Comparison of ENCODE assay signal across 10 cellular contexts in the genomic region with DNA sequence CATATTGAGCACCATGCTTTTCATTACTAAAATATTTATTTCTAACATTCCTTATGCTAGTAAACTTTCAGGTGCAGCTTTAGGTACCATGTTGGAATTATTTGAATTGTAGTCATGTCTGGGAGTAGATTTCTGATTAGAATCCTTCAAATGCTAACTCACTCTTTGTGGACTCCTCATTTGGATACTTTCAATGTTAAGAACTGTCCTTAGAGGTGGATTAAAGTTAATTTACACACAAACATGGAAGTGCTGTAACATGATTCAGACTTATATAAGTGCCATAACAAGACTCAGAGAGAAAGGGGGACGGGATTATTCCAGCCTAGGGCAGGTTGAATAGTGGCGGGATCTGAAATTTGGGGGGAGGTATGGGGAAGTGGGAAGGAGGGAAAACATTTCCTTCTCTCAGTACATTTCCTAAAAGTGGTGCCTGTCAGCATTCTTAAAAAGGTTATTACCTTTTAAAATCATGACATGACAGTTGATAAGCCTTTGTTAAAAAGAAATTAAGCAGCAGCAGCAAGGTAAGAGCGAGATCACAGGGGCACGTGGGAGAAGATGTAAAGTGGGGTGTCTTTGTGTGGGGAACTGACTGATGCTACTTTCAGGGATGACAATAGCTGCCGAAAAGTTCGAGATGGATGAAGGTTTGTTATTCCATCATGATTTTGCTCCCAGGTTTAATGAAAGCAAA. TPM values are rescaled to one million over a fixed set of nuclear protein-coding genes. Genes with fewer than 3 reads are reported as not detected.
DNase-seq lines count a peak whose midpoint lies in the region; ATAC-seq and TF ChIP-seq lines count a peak whose summit lies in the region.
"Had no signal": no experiment of that assay in that cellular context is flagged by ENCODE, and none has a peak within 500 bp of the region (broad histone marks: within the 10 kb centered on the region; RNA-seq: fewer than 3 reads in every experiment).

No MANE protein-coding gene starts in this region.

- H3K4me3 ChIP-seq in CD8-positive, alpha-beta memory T cell (ENCODE audit: low read length), result no peak overlapping the region
- peak overlapping the region in 2 of 3 donors; percentile 12 to 34 for H3K4me3 ChIP-seq in liver (ENCODE audit: low read depth in 1 of 3, low read length in 3 of 3)
- H3K4me3 ChIP-seq: lung had no signal

- peaks cover 0 to 5% (median 2%) of the 10 kb centered on the region in 3 donors for H3K36me3 Mint-ChIP-seq in CD8-positive, alpha-beta memory T cell
- H3K36me3 Mint-ChIP-seq in HFFc6 (ENCODE audit: low read depth), result no peaks in the 10 kb centered on the region
- H3K36me3 Mint-ChIP-seq in activated CD8-positive, alpha-beta T cell treated with anti-CD3 and anti-CD28 coated beads for 36 hours (ENCODE audit: low read depth), result no peaks in the 10 kb centered on the region

- no peak for TF ChIP-seq RAD21 in liver (IDR thresholded peaks at IDR 0.05)

- WGBS in liver, result 65% methylated on average over 6 of the region's 6 CpGs

- H3K27me3 ChIP-seq in CD8-positive, alpha-beta memory T cell (ENCODE audit: insufficient read depth, low read length, poor library complexity, severe bottlenecking), result no peaks in the 10 kb centered on the region
- H3K27me3 ChIP-seq in liver (ENCODE audit: control insufficient read depth in 4 of 4, insufficient read depth in 4 of 4, low read length in 3 of 4) (no peaks in the 10 kb centered on the region), foreskin keratinocyte (no peaks in the 10 kb centered on the region)

- H3K9ac ChIP-seq in liver (ENCODE audit: low read depth in 1 of 2, low read length in 2 of 2), result peak overlapping the region; percentile 36 to 42

- H3K4me1 Mint-ChIP-seq in CD8-positive, alpha-beta memory T cell, result peaks cover 20 to 27% (median 25%) of the 10 kb centered on the region in 3 donors
- H3K4me1 Mint-ChIP-seq in HFFc6 (ENCODE audit: low read depth), result peaks cover 70% of the 10 kb centered on the region
- H3K4me1 Mint-ChIP-seq in activated CD8-positive, alpha-beta T cell treated with anti-CD3 and anti-CD28 coated beads for 36 hours (ENCODE audit: low read depth), result peaks cover 37% of the 10 kb centered on the region

- no peak overlapping the region for H3K27ac ChIP-seq in CD8-positive, alpha-beta memory T cell (ENCODE audit: low read depth, low read length)
- H3K27ac ChIP-seq in liver (ENCODE audit: low read depth in 1 of 2, low read length in 2 of 2), result peak overlapping the region; percentile 89 to 96
- no peak overlapping the region for H3K27ac ChIP-seq in foreskin keratinocyte

- H3K4me1 ChIP-seq in CD8-positive, alpha-beta memory T cell (ENCODE audit: insufficient read depth, low read length), result no peaks in the 10 kb centered on the region
- H3K4me1 ChIP-seq in liver (ENCODE audit: control insufficient read depth in 4 of 4, insufficient read depth in 4 of 4, low read length in 3 of 4), result peaks cover 5 to 34% (median 23%) of the 10 kb centered on the region in 4 donors
- H3K4me1 ChIP-seq in foreskin keratinocyte, result peaks cover 13% of the 10 kb centered on the region

- no peak for ATAC-seq in activated CD8-positive, alpha-beta T cell treated with anti-CD3 and anti-CD28 coated beads for 36 hours
- ATAC-seq in HG02610 (IDR thresholded peaks at IDR 0.05; ENCODE audit: unreplicated experiment) (no peak), foreskin keratinocyte (no peak)

- peak overlapping the region in 1 of 7 donors; percentile 21 for H3K4me3 Mint-ChIP-seq in CD8-positive, alpha-beta memory T cell
- H3K4me3 Mint-ChIP-seq in HFFc6, result peak overlapping the region; percentile 9; the same call in 1 of the 2 replicates
- no peak overlapping the region for H3K4me3 Mint-ChIP-seq in activated CD8-positive, alpha-beta T cell treated with anti-CD3 and anti-CD28 coated beads for 36 hours

- H3K27me3 Mint-ChIP-seq in CD8-positive, alpha-beta memory T cell, result no peaks in the 10 kb centered on the region
- H3K27me3 Mint-ChIP-seq in HFFc6 (ENCODE audit: insufficient read depth), result peaks cover 1% of the 10 kb centered on the region
- no peaks in the 10 kb centered on the region for H3K27me3 Mint-ChIP-seq in activated CD8-positive, alpha-beta T cell treated with anti-CD3 and anti-CD28 coated beads for 36 hours

- intact Hi-C loops in activated CD8-positive, alpha-beta T cell treated with anti-CD3 and anti-CD28 coated beads for 36 hours (cut with micrococcal nuclease), result no loop called here

- no peaks in the 10 kb centered on the region for H3K36me3 ChIP-seq in CD8-positive, alpha-beta memory T cell (ENCODE audit: insufficient read depth, low read length)
- H3K36me3 ChIP-seq in liver (ENCODE audit: control insufficient read depth in 4 of 4, insufficient read depth in 3 of 4, low read depth in 1 of 4, low read length in 3 of 4), result no peaks in the 10 kb centered on the region

- peak overlapping the region in 7 of 8 donors; percentile 2 to 87 (median 72) for H3K27ac Mint-ChIP-seq in CD8-positive, alpha-beta memory T cell
- H3K27ac Mint-ChIP-seq in HFFc6, result peak overlapping the region; percentile 99
- H3K27ac Mint-ChIP-seq in activated CD8-positive, alpha-beta T cell treated with anti-CD3 and anti-CD28 coated beads for 36 hours, result peak overlapping the region; percentile 70

- no peaks in the 10 kb centered on the region for H3K9me3 ChIP-seq in CD8-positive, alpha-beta memory T cell (ENCODE audit: low read length)
- no peaks in the 10 kb centered on the region for H3K9me3 ChIP-seq in liver (ENCODE audit: control insufficient read depth in 4 of 4, low read length in 3 of 4)

- TF ChIP-seq CTCF in HFFc6 (IDR thresholded peaks at IDR 0.05) (no peak), liver (IDR thresholded peaks at IDR 0.05; ENCODE audit: low read depth, low read length, missing input control) (no peak), foreskin keratinocyte (conservative IDR thresholded peaks at IDR 0.05) (no peak)
- TF ChIP-seq CTCF in activated CD8-positive, alpha-beta T cell treated with anti-CD3 and anti-CD28 coated beads for 36 hours (IDR thresholded peaks at IDR 0.05), result no peak

- POLR2A ChIA-PET in CD8-positive, alpha-beta memory T cell (lab: Charles Lee), result no interaction called here
- POLR2A ChIA-PET in activated CD8-positive, alpha-beta T cell treated with anti-CD3 and anti-CD28 coated beads for 36 hours (lab: Charles Lee), result interaction anchor here (0.7 to 4.8 kb wide), 16 partner anchors 9 to 950 kb away, joined by 3 to 85 read pairs (median 8); partner anchors contain the start of gene HHAT

- no peak for DNase-seq in CD8-positive, alpha-beta memory T cell
- DNase-seq in HFFc6 (no peak), NCI-H2081 treated with DMSO at 0.1 percent for 48 hours (lab: John Stamatoyannopoulos, UW) (no peak), foreskin keratinocyte (no peak)
- DNase-seq in activated CD8-positive, alpha-beta T cell treated with anti-CD3 and anti-CD28 coated beads for 36 hours, result no peak
- DNase-seq: activated effector memory CD4-positive, alpha-beta T cell treated with anti-CD3 and anti-CD28 coated beads, Interleukin-2, amount 50 U/mL, for 16 hours; cortex of kidney had no signal

- H3K9me3 Mint-ChIP-seq in CD8-positive, alpha-beta memory T cell, result no peaks in the 10 kb centered on the region
- no peaks in the 10 kb centered on the region for H3K9me3 Mint-ChIP-seq in HFFc6
- no peaks in the 10 kb centered on the region for H3K9me3 Mint-ChIP-seq in activated CD8-positive, alpha-beta T cell treated with anti-CD3 and anti-CD28 coated beads for 36 hours

- CTCF ChIA-PET in CD8-positive, alpha-beta memory T cell (lab: Charles Lee), result interaction anchor here (1.6 to 2.4 kb wide), 6 partner anchors 9 to 39 kb away, joined by 5 to 9 read pairs (median 8); no protein-coding TSS in a partner anchor
- CTCF ChIA-PET in activated CD8-positive, alpha-beta T cell treated with anti-CD3 and anti-CD28 coated beads for 36 hours (lab: Charles Lee), result interaction anchor here (1.1 to 6.4 kb wide), 10 partner anchors 11 to 68 kb away, joined by 3 to 114 read pairs (median 10); no protein-coding TSS in a partner anchor

TF ChIP-seq in liver, 16 proteins besides CTCF, POLR2A, EP300 and RAD21:
- TF ChIP-seq JUND (IDR thresholded peaks at IDR 0.05), result no peak
- TF ChIP-seq RXRA (IDR thresholded peaks at IDR 0.05), result no peak
- no peak for TF ChIP-seq TAF1 (conservative IDR thresholded peaks at IDR 0.05)

RNA-seq across cellular contexts. Expression of gene HHAT, which starts 44.4 kb away (rescaled TPM):
- 1 to 10 TPM; 1.4 to 2.1 TPM for total RNA-seq in CD8-positive, alpha-beta memory T cell
- 4.6 TPM for polyA plus RNA-seq in CD8-positive, alpha-beta memory T cell
- 1 to 10 TPM; 2.8 to 3.9 (median 3.2) TPM for total RNA-seq in HFFc6 (2021; fragmentation: NEBNext Ultra II Directional; extraction: Animal tissue kit (Norgen Biotek cat#: 25700))
- total RNA-seq in activated CD8-positive, alpha-beta T cell treated with anti-CD3 and anti-CD28 coated beads for 36 hours, result 1 to 10 TPM in 1 of 2 experiments, under 1 TPM in 1; 0.99 to 1.4 TPM
- total RNA-seq in liver, result 1 to 10 TPM; 1.7 to 2.2 TPM
- polyA plus RNA-seq in liver, result 1 to 10 TPM; 1.3 to 1.5 TPM
- 4.2 and 4.7 TPM in 2 replicates for total RNA-seq in foreskin keratinocyte
- 2.3 and 2.5 TPM in 2 replicates for polyA plus RNA-seq in foreskin keratinocyte

Comparison
In these comparisons a context has a peak if more than half of its experiments do, and no peak if none do; other contexts are left out.
1. H3K27ac ChIP-seq: peak in liver (2 of 2); none in CD8-positive, alpha-beta memory T cell (single experiment) and foreskin keratinocyte (single experiment).
2. Peak in every context shown above with its lines, with median percentiles within 50 percentile points of each other: H3K27ac Mint-ChIP-seq.